Comparison of ENCODE assay signal across 19 cellular contexts in genomic region chr1:91764471-91765115, GRCh38.
DNase-seq lines count a peak whose midpoint lies in the region; ATAC-seq and TF ChIP-seq lines count a peak whose summit lies in the region.
"Had no signal": no experiment of that assay in that cellular context is flagged by ENCODE, and none has a peak within 500 bp of the region (broad histone marks: within the 10 kb centered on the region; RNA-seq: fewer than 3 reads in every experiment).

No MANE protein-coding gene starts in this region.

- no peaks in the 10 kb centered on the region for H3K79me1 ChIP-seq in H9 (ENCODE audit: insufficient read depth, low read depth, low read length, poor library complexity, severe bottlenecking)
- no peaks in the 10 kb centered on the region for H3K79me1 ChIP-seq in neuronal stem cell (ENCODE audit: low read depth, low read length)

- H3K27ac Mint-ChIP-seq in H9 (peak overlapping the region in 1 of 3 experiments; percentile 34; a peak in 2 of 7 replicates), immature natural killer cell (peak overlapping the region; percentile 56 to 85 (median 79))
- H3K27ac Mint-ChIP-seq: mesothelial cell of epicardium; T-helper 1 cell treated with Interleukin-12 subunit alpha and Interleukin-12 subunit beta and Interleukin-4 antibody, amounts not matched to agents 30 μg/mL and 1 μg/mL, for 36 hours had no signal

- H3K23me2 ChIP-seq in H9 (ENCODE audit: insufficient read length, low read depth, low read length, poor library complexity, severe bottlenecking): no peaks in the 10 kb centered on the region

- peak; percentile 67 for DNase-seq in H9
- no peak for DNase-seq in brain microvascular endothelial cell
- no peak for DNase-seq in immature natural killer cell
- DNase-seq in neuronal stem cell (ENCODE audit: low spot score): peak; percentile 11
- DNase-seq in stimulated activated CD4-positive, alpha-beta T cell treated with anti-CD3 and anti-CD28 coated beads, Interleukin-4, amount 100 ng/mL, for 24 hours: no peak
- no peak for DNase-seq in germinal center (ENCODE audit: low spot score)
- DNase-seq: activated CD8-positive, alpha-beta memory T cell treated with anti-CD3 and anti-CD28 coated beads for 24 hours; caudate nucleus; COR-L47; MG63; NCI-H1694; NCI-H446 treated with DMSO at 0.1 percent for 48 hours; nucleus accumbens; SIG-M5; stimulated activated CD4-positive, alpha-beta T cell treated with anti-CD3 and anti-CD28 coated beads, Interleukin-2, amount 100 ng/mL, for 24 hours had no signal

- H3K4me1 ChIP-seq in H9 (ENCODE audit: insufficient read depth, low read length): no peaks in the 10 kb centered on the region
- H3K4me1 ChIP-seq in neuronal stem cell (ENCODE audit: control insufficient read depth in 2 of 2, insufficient read depth in 1 of 2, low read depth in 1 of 2, low read length in 2 of 2): peaks cover 10 to 15% of the 10 kb centered on the region in 2 donors

- H2AK5ac ChIP-seq in H9 (ENCODE audit: insufficient read length, low read length) (no peak overlapping the region), neuronal stem cell (ENCODE audit: low read depth, low read length) (no peak overlapping the region)

- no peak overlapping the region for H3T11ph ChIP-seq in H9 (ENCODE audit: low read length)

- H3K4me1 Mint-ChIP-seq in H9 (peaks cover 23 to 34% of the 10 kb centered on the region in 2 experiments), immature natural killer cell (peaks cover 97 to 100% of the 10 kb centered on the region in 2 donors)

- no CpG with 5 or more reads among the region's 12 CpGs for WGBS in H9 (ENCODE audit: extremely low coverage, insufficient read length, low lambda C conversion rate)
- no CpG with 5 or more reads among the region's 12 CpGs for WGBS in neuronal stem cell (ENCODE audit: extremely low coverage in 2 of 2, insufficient read length in 2 of 2, insufficient replicate concordance in 1 of 2), 2 donors

- no peak overlapping the region for H3K14ac ChIP-seq in H9 (ENCODE audit: insufficient read depth, low read length)
- no peak overlapping the region for H3K14ac ChIP-seq in neuronal stem cell (ENCODE audit: low read length)

- in situ Hi-C loops in brain microvascular endothelial cell (cut with HindIII; ENCODE audit: low pct_ligation_motif_present, low sequenced_read_pairs): no loop called here

- no peak overlapping the region for H2BK12ac ChIP-seq in H9 (ENCODE audit: insufficient read length, low read depth, low read length)
- no peak overlapping the region for H2BK12ac ChIP-seq in neuronal stem cell (ENCODE audit: low read length)

- H2BK120ac ChIP-seq in H9 (ENCODE audit: low read depth, low read length, poor library complexity, severe bottlenecking) (no peak overlapping the region), neuronal stem cell (ENCODE audit: low read depth, low read length) (no peak overlapping the region)

- H3K9me3 ChIP-seq in H9 (ENCODE audit: control insufficient read depth, low read depth, low read length) (no peaks in the 10 kb centered on the region), neuronal stem cell (replicated peaks in 1 of 2; ENCODE audit: control insufficient read depth in 2 of 2, insufficient read depth in 1 of 2, low read depth in 1 of 2, low read length in 2 of 2) (no peaks in the 10 kb centered on the region)
- H3K9me3 ChIP-seq: MG63 had no signal

- H3K4me3 ChIP-seq in brain microvascular endothelial cell (ENCODE audit: low read depth, low read length): no peak overlapping the region
- no peak overlapping the region for H3K4me3 ChIP-seq in neuronal stem cell (ENCODE audit: low read length in 2 of 2)
- H3K4me3 ChIP-seq: MG63 had no signal

- H3K4me3 Mint-ChIP-seq in H9 (no peak overlapping the region), immature natural killer cell (no peak overlapping the region)
- H3K4me3 Mint-ChIP-seq: mesothelial cell of epicardium; T-helper 1 cell treated with Interleukin-12 subunit alpha and Interleukin-12 subunit beta and Interleukin-4 antibody, amounts not matched to agents 30 μg/mL and 1 μg/mL, for 36 hours had no signal

- H3K36me3 Mint-ChIP-seq in H9 (ENCODE audit: insufficient read depth in 1 of 3, low read depth in 3 of 3): no peaks in the 10 kb centered on the region
- H3K36me3 Mint-ChIP-seq in immature natural killer cell: peaks cover 8 to 37% (median 19%) of the 10 kb centered on the region in 3 donors
- H3K36me3 Mint-ChIP-seq: mesothelial cell of epicardium had no signal

- H3K79me2 ChIP-seq in H9 (ENCODE audit: insufficient read depth, low read length): no peaks in the 10 kb centered on the region

- no peak overlapping the region for H2BK20ac ChIP-seq in H9 (ENCODE audit: low read depth, low read length, poor library complexity, severe bottlenecking)

- H3K56ac ChIP-seq in H9 (ENCODE audit: insufficient read length, low read depth, low read length): no peak overlapping the region

- no peak overlapping the region for H3K9ac ChIP-seq in H9 (ENCODE audit: extremely low read depth, insufficient read length, low read length)
- H3K9ac ChIP-seq in neuronal stem cell (ENCODE audit: low read depth, low read length, poor library complexity): no peak overlapping the region

- H4K91ac ChIP-seq in H9 (ENCODE audit: insufficient read length, low read depth, low read length): no peak overlapping the region
- no peak overlapping the region for H4K91ac ChIP-seq in neuronal stem cell (ENCODE audit: low read depth, low read length, poor library complexity)

- H2AFZ ChIP-seq in H9 (ENCODE audit: low read length) (no peak overlapping the region), neuronal stem cell (ENCODE audit: low read length) (peak overlapping the region; percentile 4)

- no peak overlapping the region for H4K5ac ChIP-seq in H9 (ENCODE audit: insufficient read length, low read depth, low read length)

- H2BK5ac ChIP-seq in H9 (ENCODE audit: insufficient read length, low read length) (no peak overlapping the region), neuronal stem cell (ENCODE audit: low read length) (no peak overlapping the region)

- no peaks in the 10 kb centered on the region for H3K36me3 ChIP-seq in brain microvascular endothelial cell (replicated peaks)
- H3K36me3 ChIP-seq in neuronal stem cell (replicated peaks in 1 of 2; ENCODE audit: control insufficient read depth in 2 of 2, insufficient read depth in 2 of 2, low read length in 2 of 2): no peaks in the 10 kb centered on the region
- H3K36me3 ChIP-seq: MG63 had no signal

- H4K8ac ChIP-seq in H9 (replicated peaks; ENCODE audit: insufficient read length, low read depth, low read length): no peak overlapping the region
- no peak overlapping the region for H4K8ac ChIP-seq in neuronal stem cell (ENCODE audit: low read depth, low read length)

- H3K18ac ChIP-seq in H9 (ENCODE audit: insufficient read length, low read depth, low read length) (no peak overlapping the region), neuronal stem cell (ENCODE audit: low read length) (no peak overlapping the region)

- no peak overlapping the region for H2BK15ac ChIP-seq in H9 (ENCODE audit: low read depth, low read length)
- H2BK15ac ChIP-seq in neuronal stem cell (ENCODE audit: low read length): no peak overlapping the region

- H3K23ac ChIP-seq in H9 (ENCODE audit: insufficient read length, low read depth, low read length): no peak overlapping the region
- no peak overlapping the region for H3K23ac ChIP-seq in neuronal stem cell (ENCODE audit: low read depth, low read length, poor library complexity)

- H3K27me3 Mint-ChIP-seq in H9 (ENCODE audit: low read depth): no peaks in the 10 kb centered on the region; the same call in 1 of the 2 replicates
- peaks cover 1 to 26% (median 10%) of the 10 kb centered on the region in 3 donors for H3K27me3 Mint-ChIP-seq in immature natural killer cell (ENCODE audit: low read depth in 3 of 3)

- H4K20me1 ChIP-seq in H9 (ENCODE audit: control insufficient read depth, insufficient read depth, insufficient read length): no peaks in the 10 kb centered on the region

- ATAC-seq in HG02798 (IDR thresholded peaks at IDR 0.05; ENCODE audit: poor library complexity, unreplicated experiment) (no peak), HG03520 (IDR thresholded peaks at IDR 0.05; ENCODE audit: unreplicated experiment) (no peak)

- H3K27me3 ChIP-seq in H9 (ENCODE audit: insufficient read depth, low read length) (no peaks in the 10 kb centered on the region), brain microvascular endothelial cell (replicated peaks) (no peaks in the 10 kb centered on the region), neuronal stem cell (ENCODE audit: control insufficient read depth in 3 of 3, insufficient read depth in 3 of 3, low read depth in 1 of 3, low read length in 3 of 3) (no peaks in the 10 kb centered on the region)
- H3K27me3 ChIP-seq: MG63 had no signal

- no peak overlapping the region for H3K27ac ChIP-seq in H9 (ENCODE audit: insufficient read length, low read depth, low read length)
- H3K27ac ChIP-seq in brain microvascular endothelial cell: no peak overlapping the region
- H3K27ac ChIP-seq in neuronal stem cell (replicated peaks; ENCODE audit: low read length): peak overlapping the region; percentile 38

- H3K4ac ChIP-seq in H9 (ENCODE audit: low read depth, low read length) (no peak overlapping the region), neuronal stem cell (ENCODE audit: low read length) (no peak overlapping the region)

- H3K9me3 Mint-ChIP-seq in H9: no peaks in the 10 kb centered on the region; a peak in 1 of 5 replicates
- H3K9me3 Mint-ChIP-seq in immature natural killer cell: no peaks in the 10 kb centered on the region
- H3K9me3 Mint-ChIP-seq: mesothelial cell of epicardium; T-helper 1 cell treated with Interleukin-12 subunit alpha and Interleukin-12 subunit beta and Interleukin-4 antibody, amounts not matched to agents 30 μg/mL and 1 μg/mL, for 36 hours had no signal

- TF ChIP-seq CTCF in H9 (conservative IDR thresholded peaks at IDR 0.05) (peak; percentile 52; the same call in 2 of the 3 replicates), brain microvascular endothelial cell (IDR thresholded peaks at IDR 0.05; ENCODE audit: low read depth, low read length, missing control alignments) (peak; percentile 29)

- H3K4me2 ChIP-seq in H9 (ENCODE audit: insufficient read depth, insufficient read length, low read length): no peak overlapping the region
- no peak overlapping the region for H3K4me2 ChIP-seq in neuronal stem cell (ENCODE audit: insufficient read depth, low read length, poor library complexity, severe bottlenecking)

Comparison
In these comparisons a context has a peak if more than half of its experiments do, and no peak if none do; other contexts are left out.
1. DNase-seq: peak in H9 (single experiment) and neuronal stem cell (single experiment); none in brain microvascular endothelial cell (single experiment), immature natural killer cell (0 of 3), stimulated activated CD4-positive, alpha-beta T cell treated with anti-CD3 and anti-CD28 coated beads, Interleukin-4, amount 100 ng/mL, for 24 hours (single experiment) and germinal center (single experiment).